In genomic region chr21:34885125-34885524, GRCh38 we compare ENCODE assay signal across 9 cellular contexts.
DNase-seq lines count a peak whose midpoint lies in the region; ATAC-seq, FAIRE-seq and TF ChIP-seq lines count a peak whose summit lies in the region.
"Had no signal": no experiment of that assay in that cellular context is flagged by ENCODE, and none has a peak within 500 bp of the region (broad histone marks: within the 10 kb centered on the region; RNA-seq: fewer than 3 reads in every experiment).

No MANE protein-coding gene starts in this region.

- H3K4me1 Mint-ChIP-seq in astrocyte (ENCODE audit: low read depth, unreplicated experiment), result peaks cover 15% of the 10 kb centered on the region

- CTCF ChIA-PET in AG04449 (lab: Yijun Ruan, JAX), result interaction anchor here (1.1 to 2.9 kb wide), 8 partner anchors 8 to 1055 kb away, joined by 3 to 15 read pairs (median 5); no protein-coding TSS in a partner anchor

- peaks cover 52% of the 10 kb centered on the region for H4K20me1 ChIP-seq in astrocyte (ENCODE audit: insufficient read depth, low read length)

- ATAC-seq in HG03159 (IDR thresholded peaks at IDR 0.05; ENCODE audit: unreplicated experiment), result no peak
- no peak for ATAC-seq in HG03469 (IDR thresholded peaks at IDR 0.05; ENCODE audit: unreplicated experiment)

- H3K4me2 ChIP-seq in astrocyte (ENCODE audit: low read length), result peak overlapping the region; percentile 94

- no peaks in the 10 kb centered on the region for H3K9me3 ChIP-seq in astrocyte (ENCODE audit: insufficient read depth, low read depth, low read length)

- POLR2A ChIA-PET in AG04449 (lab: Yijun Ruan, JAX), result interaction anchor here (0.5 to 1.9 kb wide), 4 partner anchors 30 to 679 kb away, joined by 3 to 5 read pairs (median 3); no protein-coding TSS in a partner anchor

- peak overlapping the region; percentile 98 for H3K27ac Mint-ChIP-seq in astrocyte (ENCODE audit: unreplicated experiment)

- no peaks in the 10 kb centered on the region for H3K27me3 ChIP-seq in astrocyte (ENCODE audit: insufficient read depth, low read length)

- no peak for FAIRE-seq in astrocyte (lab: Jason Lieb, UNC)

- peaks cover 2% of the 10 kb centered on the region for H3K9me3 Mint-ChIP-seq in astrocyte (ENCODE audit: unreplicated experiment)

- TF ChIP-seq CTCF in AG04449 (IDR thresholded peaks at IDR 0.05; ENCODE audit: insufficient read depth, low read length, missing control alignments), result no peak
- TF ChIP-seq CTCF in astrocyte (IDR thresholded peaks at IDR 0.05; ENCODE audit: insufficient read depth, low read depth, low read length), result no peak

- no peak overlapping the region for H2AFZ ChIP-seq in astrocyte (ENCODE audit: low read depth, low read length)

- no peaks in the 10 kb centered on the region for H3K27me3 Mint-ChIP-seq in astrocyte (ENCODE audit: low read depth, unreplicated experiment)

- H3K36me3 ChIP-seq in astrocyte (ENCODE audit: insufficient read depth, low read length), result peaks cover 8% of the 10 kb centered on the region

- H3K27ac ChIP-seq in astrocyte (ENCODE audit: low read depth, low read length), result peak overlapping the region; percentile 93

- H3K9ac ChIP-seq in astrocyte (ENCODE audit: low read length), result peak overlapping the region; percentile 99

- DNase-seq in AG04449 (ENCODE audit: low read depth, low spot score) (no peak), HT1080 (ENCODE audit: low read depth) (peak; percentile 32), astrocyte (ENCODE audit: low read depth) (no peak), lung microvascular endothelial cell (ENCODE audit: low read depth in 2 of 2) (peak; percentile 33 to 37), CD1c-positive myeloid dendritic cell (ENCODE audit: extremely low spot score) (no peak), AML-193 (lab: John Stamatoyannopoulos, UW) (no peak)
- DNase-seq: effector memory CD4-positive, alpha-beta T cell had no signal

- H3K79me2 ChIP-seq in astrocyte (ENCODE audit: insufficient read depth, low read length), result peaks cover 86% of the 10 kb centered on the region

- H3K36me3 Mint-ChIP-seq in astrocyte (ENCODE audit: low read depth, unreplicated experiment), result peaks cover 21% of the 10 kb centered on the region

- peaks cover 32% of the 10 kb centered on the region for H3K4me1 ChIP-seq in astrocyte (ENCODE audit: insufficient read depth, low read length)

- peak overlapping the region; percentile 95 for H3K4me3 Mint-ChIP-seq in astrocyte (ENCODE audit: unreplicated experiment)

- peak overlapping the region; percentile 83 for H3K4me3 ChIP-seq in AG04449 (ENCODE audit: low read depth, low read length)
- peak overlapping the region; percentile 95 for H3K4me3 ChIP-seq in astrocyte (ENCODE audit: insufficient read depth, low read depth, low read length)

Comparison
In these comparisons a context has a peak if more than half of its experiments do, and no peak if none do; other contexts are left out.
1. DNase-seq: peak in HT1080 (single experiment) and lung microvascular endothelial cell (2 of 2); none in AG04449 (single experiment), astrocyte (single experiment), CD1c-positive myeloid dendritic cell (single experiment) and AML-193 (0 of 2).